Comparison of ENCODE assay signal across 1 cellular context in genomic region chr18:73717570-73717969, GRCh38.
TF ChIP-seq lines count a peak whose summit lies in the region.

No MANE protein-coding gene starts in this region.

TF ChIP-seq in IMR-90, 13 proteins besides CTCF, POLR2A, EP300 and RAD21 (continued from another document):
- no peak for TF ChIP-seq RFX5 (IDR thresholded peaks at IDR 0.05; ENCODE audit: low read depth, low read length)
- no peak for TF ChIP-seq MAFK (IDR thresholded peaks at IDR 0.05; ENCODE audit: low read depth, low read length)
- no peak for TF ChIP-seq SMC3 (IDR thresholded peaks at IDR 0.05; ENCODE audit: low read depth, low read length)
- no peak for TF ChIP-seq CHD1 (IDR thresholded peaks at IDR 0.05; ENCODE audit: low read depth, low read length)
- no peak for TF ChIP-seq MXI1 (IDR thresholded peaks at IDR 0.05; ENCODE audit: borderline replicate concordance, low read depth, low read length)
- no peak for TF ChIP-seq MAZ (IDR thresholded peaks at IDR 0.05; ENCODE audit: borderline replicate concordance, low read depth, low read length)
- no peak for TF ChIP-seq NFE2L2 (IDR thresholded peaks at IDR 0.05; ENCODE audit: low read depth, low read length)
- TF ChIP-seq ELK1 (IDR thresholded peaks at IDR 0.05; ENCODE audit: borderline replicate concordance, low read depth, low read length), result no peak
- TF ChIP-seq RCOR1 (IDR thresholded peaks at IDR 0.05; ENCODE audit: insufficient replicate concordance, low read length), result no peak
